ENCODE assay signal across 9 cellular contexts in genomic region chr10:60282771-60283353, GRCh38.
DNase-seq lines count a peak whose midpoint lies in the region; ATAC-seq and TF ChIP-seq lines count a peak whose summit lies in the region.
"Had no signal": no experiment of that assay in that cellular context is flagged by ENCODE, and none has a peak within 500 bp of the region (broad histone marks: within the 10 kb centered on the region; RNA-seq: fewer than 3 reads in every experiment).

No MANE protein-coding gene starts in this region.

- H2AFZ ChIP-seq in HCT116 (ENCODE audit: low read depth, low read length, poor library complexity, severe bottlenecking): no peak overlapping the region

- H3K79me2 ChIP-seq in HCT116 (ENCODE audit: insufficient read depth, low read length): no peaks in the 10 kb centered on the region

- POLR2A ChIA-PET in HCT116 (lab: Charles Lee): no interaction called here

- no TSS peak for BruUV-seq in HCT116 (replicated peaks; lab: Mats Ljungman, UMichigan)

- DNase-seq in A172 (ENCODE audit: low spot score) (peak; percentile 78), HCT116 (ENCODE audit: low read depth, low spot score) (no peak), SJSA1 (ENCODE audit: low read depth in 1 of 2, low spot score in 2 of 2) (peak in 1 of 2 experiments; percentile 48), right atrium auricular region (ENCODE audit: low spot score) (no peak), H7 (no peak), D341Med (ENCODE audit: low spot score) (no peak)
- DNase-seq in activated effector memory CD4-positive, alpha-beta T cell treated with Interleukin-2 at 50 U/mL for 16 hours: no peak
- DNase-seq: CD4-positive, alpha-beta memory T cell had no signal

- TF ChIP-seq CTCF in HCT116 (IDR thresholded peaks at IDR 0.05 in 2 of 3, conservative IDR thresholded peaks at IDR 0.05 in 1 of 3; ENCODE audit: borderline replicate concordance in 1 of 3, insufficient read depth in 1 of 3, low read depth in 2 of 3, low read length in 2 of 3): no peak
- TF ChIP-seq CTCF in right atrium auricular region (IDR thresholded peaks at IDR 0.05): no peak

- no peak overlapping the region for H3K9ac ChIP-seq in HCT116 (ENCODE audit: low read length)

- H3K4me3 ChIP-seq in HCT116 (replicated peaks in 1 of 2; ENCODE audit: low read depth in 1 of 2, low read length in 2 of 2) (no peak overlapping the region), SJSA1 (no peak overlapping the region), right atrium auricular region (no peak overlapping the region), H7 (ENCODE audit: insufficient read depth, low read depth, low read length) (no peak overlapping the region)

- TF ChIP-seq RAD21 in HCT116 (IDR thresholded peaks at IDR 0.05; ENCODE audit: low read depth): no peak

- RAD21 ChIA-PET in HCT116 (lab: Charles Lee; ENCODE audit: low non-redundant PET in 1 of 2, low total read pairs in 2 of 2, uncharacterized antibody in 2 of 2, unreplicated experiment in 2 of 2): no interaction called here

- H3K4me1 ChIP-seq in HCT116 (ENCODE audit: control insufficient read depth in 1 of 2, insufficient read depth in 2 of 2, low read length in 2 of 2) (peaks cover 0 to 13% of the 10 kb centered on the region in 2 experiments; a peak in 2 of 4 replicates), SJSA1 (replicated peaks) (peaks cover 13% of the 10 kb centered on the region), right atrium auricular region (peaks cover 0 to 44% of the 10 kb centered on the region in 2 donors)

- no peaks in the 10 kb centered on the region for H4K20me1 ChIP-seq in HCT116 (ENCODE audit: insufficient read depth)

- H3K36me3 ChIP-seq in HCT116 (ENCODE audit: control insufficient read depth in 1 of 2, insufficient read depth in 2 of 2, low read length in 2 of 2): no peaks in the 10 kb centered on the region
- H3K36me3 ChIP-seq in SJSA1: no peaks in the 10 kb centered on the region
- H3K36me3 ChIP-seq in right atrium auricular region: peaks cover 10% of the 10 kb centered on the region
- H3K36me3 ChIP-seq in H7 (replicated peaks; ENCODE audit: control insufficient read depth, insufficient read depth, low read length): no peaks in the 10 kb centered on the region

- H3K9me3 ChIP-seq in HCT116 (ENCODE audit: control insufficient read depth in 1 of 2, insufficient read depth in 1 of 2, low read depth in 1 of 2, low read length in 2 of 2): no peaks in the 10 kb centered on the region
- no peaks in the 10 kb centered on the region for H3K9me3 ChIP-seq in SJSA1 (replicated peaks)
- H3K9me3 ChIP-seq in right atrium auricular region: no peaks in the 10 kb centered on the region

- H3K9me2 ChIP-seq in HCT116 (ENCODE audit: insufficient read depth): no peaks in the 10 kb centered on the region

- H3K27ac ChIP-seq in HCT116 (ENCODE audit: low read depth, low read length) (no peak overlapping the region), SJSA1 (0 out of 2 replicates have a peak overlapping the region, but pooled peaks have one; percentile 11), right atrium auricular region (peak overlapping the region; percentile 54 to 87)

- TF ChIP-seq POLR2A in HCT116 (IDR thresholded peaks at IDR 0.05; ENCODE audit: borderline replicate concordance, extremely low read depth, insufficient read depth, insufficient read length): no peak

- ATAC-seq in HCT116 (no peak), HG02840 (IDR thresholded peaks at IDR 0.05; ENCODE audit: low FRiP score, unreplicated experiment) (no peak)

- H3K4me2 ChIP-seq in HCT116 (ENCODE audit: low read length): peak overlapping the region; percentile 39

- intact Hi-C loops in HCT116 (cut with micrococcal nuclease): no loop called here

- CTCF ChIA-PET in HCT116 (lab: Charles Lee): no interaction called here

- H3K27me3 ChIP-seq in HCT116 (ENCODE audit: insufficient read depth, low read length): no peaks in the 10 kb centered on the region
- H3K27me3 ChIP-seq in SJSA1 (replicated peaks): no peaks in the 10 kb centered on the region
- no peaks in the 10 kb centered on the region for H3K27me3 ChIP-seq in right atrium auricular region
- H3K27me3 ChIP-seq in H7 (ENCODE audit: control insufficient read depth, insufficient read depth, low read length): no peaks in the 10 kb centered on the region

TF ChIP-seq in HCT116, 20 proteins besides CTCF, POLR2A, EP300 and RAD21:
- TF ChIP-seq FOSL1 (IDR thresholded peaks at IDR 0.05; ENCODE audit: low read depth) (peak; percentile 52; the same call in 1 of the 2 replicates), JUND (IDR thresholded peaks at IDR 0.05) (peak; percentile 46; the same call in 1 of the 2 replicates), ZBTB33 (IDR thresholded peaks at IDR 0.05; ENCODE audit: extremely low read depth, insufficient replicate concordance, low read length) (no peak)
